In the genomic region with DNA sequence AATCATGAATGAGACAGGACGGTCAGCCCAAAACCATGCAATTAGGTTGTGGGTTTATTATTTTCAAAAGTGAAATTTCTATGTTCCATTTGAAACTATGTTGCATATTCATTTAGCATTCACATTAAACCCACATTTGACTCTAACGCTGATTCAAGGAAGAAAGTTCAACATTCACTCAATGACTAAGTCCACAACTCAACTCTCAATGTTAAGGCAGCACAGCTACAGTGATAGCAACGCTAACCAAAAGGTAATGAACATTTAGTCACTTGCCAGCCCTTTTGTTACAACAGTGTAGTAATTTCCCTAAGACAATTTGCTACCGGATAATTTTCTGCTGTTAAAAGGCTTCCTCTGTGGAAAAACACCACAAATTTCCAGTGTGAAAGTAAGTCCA, we compare ENCODE assay signal across 25 cellular contexts. TPM values are rescaled to one million over a fixed set of nuclear protein-coding genes. Genes with fewer than 3 reads are reported as not detected.
DNase-seq lines count a peak whose midpoint lies in the region; ATAC-seq, FAIRE-seq and TF ChIP-seq lines count a peak whose summit lies in the region.
"Had no signal": no experiment of that assay in that cellular context is flagged by ENCODE, and none has a peak within 500 bp of the region (broad histone marks: within the 10 kb centered on the region; RNA-seq: fewer than 3 reads in every experiment).

No MANE protein-coding gene starts in this region.

- H2BK120ac ChIP-seq in IMR-90 (ENCODE audit: low read depth, low read length): no peak overlapping the region

- no peaks in the 10 kb centered on the region for H3K9me1 ChIP-seq in IMR-90 (ENCODE audit: insufficient read depth, low read length)

- FAIRE-seq in astrocyte (lab: Jason Lieb, UNC): peak; percentile 20
- FAIRE-seq: A549 had no signal

- 100% methylated on average over 1 of the region's 4 CpGs; no CpG with 5 or more reads in 1 of the 2 experiments for WGBS in IMR-90 (ENCODE audit: extremely low coverage in 2 of 2, insufficient read length in 1 of 2), 2 experiments
- 92% methylated on average over 4 of the region's 4 CpGs for whole genome bisulfite sequencing in right cardiac atrium

- H3K56ac ChIP-seq in IMR-90 (ENCODE audit: extremely low read depth, insufficient read depth, low read length): no peak overlapping the region

- H2BK15ac ChIP-seq in IMR-90 (ENCODE audit: low read depth, low read length): no peak overlapping the region

- no peak for DNase-seq in activated T-cell treated with anti-CD3 and anti-CD28 coated beads, Interleukin-2, amount 50 U/mL, for 24 hours
- DNase-seq in activated T-cell treated with anti-CD3 and anti-CD28 coated beads, Interleukin-2, amount 50 U/mL, for 1 hour: no peak
- no peak for DNase-seq in A673 (ENCODE audit: low spot score)
- DNase-seq in IMR-90: no peak
- no peak for DNase-seq in astrocyte (ENCODE audit: low read depth)
- no peak for DNase-seq in NCI-H774 (lab: John Stamatoyannopoulos, UW)
- no peak for DNase-seq in right cardiac atrium
- no peak for DNase-seq in LoVo (ENCODE audit: low spot score)
- DNase-seq: C1 segment of cervical spinal cord; CD4-positive, alpha-beta memory T cell; COR-L47; DMS53; GM23248; H7; NCI-H1092; NCI-H1417 treated with DMSO at 0.1 percent for 48 hours; NCI-H1694 treated with DMSO at 0.1 percent for 48 hours; NCI-H2081; NCI-H226; NCI-H510A; NCI-H748 treated with DMSO at 0.1 percent for 48 hours; SJCRH30 had no signal

- H3K36me3 ChIP-seq in A673 (ENCODE audit: insufficient read depth, low read length, poor library complexity, severe bottlenecking) (peaks cover 53% of the 10 kb centered on the region), IMR-90 (ENCODE audit: control insufficient read depth, insufficient read depth, low read length) (peaks cover 12% of the 10 kb centered on the region), astrocyte (ENCODE audit: insufficient read depth, low read length) (peaks cover 16% of the 10 kb centered on the region)

- ATAC-seq in IMR-90 (ENCODE audit: low read depth): no peak
- ATAC-seq in right cardiac atrium: no peak
- ATAC-seq: A549, SK-N-SH treated with all-trans-retinoic acid at 6 μM for 48 hours had no signal

- TF ChIP-seq CTCF in A673 (conservative IDR thresholded peaks at IDR 0.05; ENCODE audit: low read depth, low read length) (no peak), IMR-90 (conservative IDR thresholded peaks at IDR 0.05; ENCODE audit: low read depth, low read length) (no peak), astrocyte (IDR thresholded peaks at IDR 0.05; ENCODE audit: insufficient read depth, low read depth, low read length) (no peak)

- H3K27me3 ChIP-seq in A673 (replicated peaks; ENCODE audit: insufficient read depth, low read depth, low read length, poor library complexity): no peaks in the 10 kb centered on the region
- H3K27me3 ChIP-seq in IMR-90 (ENCODE audit: control insufficient read depth, insufficient read depth, low read length): no peaks in the 10 kb centered on the region
- H3K27me3 ChIP-seq in astrocyte (ENCODE audit: insufficient read depth, low read length): no peaks in the 10 kb centered on the region
- no peaks in the 10 kb centered on the region for H3K27me3 ChIP-seq in right cardiac atrium (ENCODE audit: control insufficient read depth, insufficient read depth)
- H3K27me3 ChIP-seq: SJCRH30 had no signal

- H3K36me3 Mint-ChIP-seq in activated T-cell treated with anti-CD3 and anti-CD28 coated beads, Interleukin-2, amount 50 U/mL, for 24 hours (ENCODE audit: low read depth): peaks cover 77% of the 10 kb centered on the region
- H3K36me3 Mint-ChIP-seq in astrocyte (ENCODE audit: low read depth, unreplicated experiment): peaks cover 7% of the 10 kb centered on the region

- H4K91ac ChIP-seq in IMR-90 (ENCODE audit: insufficient read depth, low read depth, low read length): no peak overlapping the region

- H3K4ac ChIP-seq in IMR-90 (ENCODE audit: low read depth, low read length): no peak overlapping the region

- no peak overlapping the region for H4K8ac ChIP-seq in IMR-90 (ENCODE audit: low read depth in 2 of 2, low read length in 2 of 2)

- in situ Hi-C loops in IMR-90 (cut with MboI; ENCODE audit: low sequenced_read_pairs): loop anchor here (25.0 kb wide), 1 partner anchor 347 kb away; a partner anchor contains a TSS

- no peak overlapping the region for H4K5ac ChIP-seq in IMR-90 (ENCODE audit: low read depth, low read length)

- no peak overlapping the region for H3K14ac ChIP-seq in IMR-90 (replicated peaks; ENCODE audit: low read depth, low read length)

- no peak for TF ChIP-seq POLR2A in IMR-90 (IDR thresholded peaks at IDR 0.05; ENCODE audit: low read depth, low read length)

- no peaks in the 10 kb centered on the region for H3K4me1 ChIP-seq in A673 (ENCODE audit: insufficient read depth, low read length, poor library complexity, severe bottlenecking)
- H3K4me1 ChIP-seq in IMR-90 (ENCODE audit: control insufficient read depth, insufficient read depth, low read length): no peaks in the 10 kb centered on the region
- no peaks in the 10 kb centered on the region for H3K4me1 ChIP-seq in astrocyte (ENCODE audit: insufficient read depth, low read length)
- H3K4me1 ChIP-seq in right cardiac atrium (ENCODE audit: control insufficient read depth, insufficient read depth, low read length): no peaks in the 10 kb centered on the region
- H3K4me1 ChIP-seq: A549, SJCRH30 had no signal

- peak overlapping the region; percentile 31 for H3K4me3 Mint-ChIP-seq in activated T-cell treated with anti-CD3 and anti-CD28 coated beads, Interleukin-2, amount 50 U/mL, for 24 hours
- H3K4me3 Mint-ChIP-seq in astrocyte (ENCODE audit: unreplicated experiment): no peak overlapping the region
- H3K4me3 Mint-ChIP-seq: CD4-positive, alpha-beta memory T cell had no signal

- POLR2A ChIA-PET in A673 (lab: Charles Lee; ENCODE audit: low non-redundant PET): no interaction called here
- POLR2A ChIA-PET in IMR-90 (lab: Charles Lee; ENCODE audit: unreplicated experiment): no interaction called here

- no peaks in the 10 kb centered on the region for H3K79me1 ChIP-seq in IMR-90 (ENCODE audit: low read depth in 1 of 2, low read length in 2 of 2)

- peak overlapping the region; percentile 77 for H3K27ac Mint-ChIP-seq in activated T-cell treated with anti-CD3 and anti-CD28 coated beads, Interleukin-2, amount 50 U/mL, for 24 hours
- H3K27ac Mint-ChIP-seq in astrocyte (ENCODE audit: unreplicated experiment): no peak overlapping the region

- no peak overlapping the region for H3K4me3 ChIP-seq in A673 (ENCODE audit: low read depth, low read length, poor library complexity, severe bottlenecking)
- H3K4me3 ChIP-seq in IMR-90 (ENCODE audit: insufficient read depth, low read depth, low read length): no peak overlapping the region
- H3K4me3 ChIP-seq in astrocyte (ENCODE audit: insufficient read depth, low read depth, low read length): no peak overlapping the region
- H3K4me3 ChIP-seq in right cardiac atrium (ENCODE audit: low read length): no peak overlapping the region
- H3K4me3 ChIP-seq: A549, GM23248, SJCRH30 had no signal

- no peak overlapping the region for H2BK20ac ChIP-seq in IMR-90 (ENCODE audit: low read depth, low read length)

- H3K4me2 ChIP-seq in IMR-90 (ENCODE audit: low read depth, low read length) (no peak overlapping the region), astrocyte (ENCODE audit: low read length) (no peak overlapping the region)
- H3K4me2 ChIP-seq: A549, KMS-11 had no signal

- H3K27ac ChIP-seq in A673 (ENCODE audit: low read depth, low read length, poor library complexity, severe bottlenecking): no peak overlapping the region
- no peak overlapping the region for H3K27ac ChIP-seq in IMR-90 (ENCODE audit: insufficient read depth, low read length)
- no peak overlapping the region for H3K27ac ChIP-seq in astrocyte (ENCODE audit: low read depth, low read length)
- H3K27ac ChIP-seq in right cardiac atrium (ENCODE audit: low read length): no peak overlapping the region
- H3K27ac ChIP-seq: A549, GM23248, KMS-11, SJCRH30 had no signal

- H3K9me3 ChIP-seq in A673 (ENCODE audit: low read depth, low read length, poor library complexity, severe bottlenecking): no peaks in the 10 kb centered on the region
- H3K9me3 ChIP-seq in IMR-90 (ENCODE audit: control insufficient read depth, insufficient read depth, low read length): no peaks in the 10 kb centered on the region
- no peaks in the 10 kb centered on the region for H3K9me3 ChIP-seq in astrocyte (ENCODE audit: insufficient read depth, low read depth, low read length)
- no peaks in the 10 kb centered on the region for H3K9me3 ChIP-seq in right cardiac atrium (ENCODE audit: control insufficient read depth, low read length)
- H3K9me3 ChIP-seq: A549, SJCRH30 had no signal

- H3K9ac ChIP-seq in IMR-90 (ENCODE audit: low read depth, low read length): no peak overlapping the region
- no peak overlapping the region for H3K9ac ChIP-seq in astrocyte (ENCODE audit: low read length)
- H3K9ac ChIP-seq: GM23248, KMS-11 had no signal

- no peak overlapping the region for H2BK5ac ChIP-seq in IMR-90 (ENCODE audit: low read depth, low read length, poor library complexity, severe bottlenecking)

- no peaks in the 10 kb centered on the region for H3K79me2 ChIP-seq in astrocyte (ENCODE audit: insufficient read depth, low read length)

- peaks cover 6% of the 10 kb centered on the region for H3K9me3 Mint-ChIP-seq in activated T-cell treated with anti-CD3 and anti-CD28 coated beads, Interleukin-2, amount 50 U/mL, for 24 hours
- H3K9me3 Mint-ChIP-seq in astrocyte (ENCODE audit: unreplicated experiment): no peaks in the 10 kb centered on the region
- H3K9me3 Mint-ChIP-seq: CD4-positive, alpha-beta memory T cell had no signal

- no peak overlapping the region for H2AFZ ChIP-seq in IMR-90 (replicated peaks; ENCODE audit: low read length, poor library complexity)
- H2AFZ ChIP-seq in astrocyte (ENCODE audit: low read depth, low read length): no peak overlapping the region
- H2AFZ ChIP-seq: GM23248 had no signal

- CTCF ChIA-PET in A673 (lab: Charles Lee) (no interaction called here), IMR-90 (lab: Yijun Ruan, JAX) (no interaction called here)

- no peak overlapping the region for H3K18ac ChIP-seq in IMR-90 (ENCODE audit: low read depth, low read length)

- no peak overlapping the region for H3K23ac ChIP-seq in IMR-90 (ENCODE audit: low read depth, low read length)

- peaks cover 72% of the 10 kb centered on the region for H3K4me1 Mint-ChIP-seq in activated T-cell treated with anti-CD3 and anti-CD28 coated beads, Interleukin-2, amount 50 U/mL, for 24 hours (ENCODE audit: low read depth)
- no peaks in the 10 kb centered on the region for H3K4me1 Mint-ChIP-seq in astrocyte (ENCODE audit: low read depth, unreplicated experiment)

- no peak overlapping the region for H2AK9ac ChIP-seq in IMR-90 (replicated peaks; ENCODE audit: low read depth, low read length, poor library complexity)

- H3K27me3 Mint-ChIP-seq in activated T-cell treated with anti-CD3 and anti-CD28 coated beads, Interleukin-2, amount 50 U/mL, for 24 hours: no peaks in the 10 kb centered on the region
- H3K27me3 Mint-ChIP-seq in astrocyte (ENCODE audit: low read depth, unreplicated experiment): no peaks in the 10 kb centered on the region
- H3K27me3 Mint-ChIP-seq: CD4-positive, alpha-beta memory T cell had no signal

- dilution Hi-C loops in IMR-90 (cut with HindIII; ENCODE audit: low sequenced_read_pairs, unreplicated experiment): no loop called here

- H4K20me1 ChIP-seq in IMR-90 (ENCODE audit: insufficient read depth, low read length) (no peaks in the 10 kb centered on the region), astrocyte (ENCODE audit: insufficient read depth, low read length) (no peaks in the 10 kb centered on the region)

- H2AK5ac ChIP-seq in IMR-90 (ENCODE audit: low read depth, low read length): no peak overlapping the region

- no peak for TF ChIP-seq RAD21 in IMR-90 (IDR thresholded peaks at IDR 0.05; ENCODE audit: low read length)

- BruUV-seq in A673 (replicated peaks; lab: Mats Ljungman, UMichigan) (TSS peak; percentile 21), IMR-90 (replicated peaks; lab: Mats Ljungman, UMichigan) (TSS peak; percentile 89)

- intact Hi-C loops in A673 (cut with micrococcal nuclease; ENCODE audit: unreplicated experiment): loop anchor here (5.0 kb wide), 1 partner anchor 33 kb away; no protein-coding TSS in a partner anchor
- intact Hi-C loops in IMR-90 (cut with micrococcal nuclease): no loop called here
- intact Hi-C loops in right cardiac atrium (cut with DNase I): loop anchor here in 1 of 4 donors (5.0 kb wide), 1 partner anchor 33 kb away; no protein-coding TSS in a partner anchor

RNA-seq across cellular contexts. Expression of a gene that starts 6.4 kb away (rescaled TPM):
- total RNA-seq in A673 (2021) (16.9 and 17.1 TPM in 2 replicates), IMR-90 (2012; rRNA removed) (3.6 and 8.3 TPM in 2 replicates), astrocyte (11.9 and 12.9 TPM in 2 replicates), right cardiac atrium (10 to 100 TPM; 13.4 to 16.9 (median 16.0) TPM)
- polyA plus RNA-seq in IMR-90 (2012; rRNA removed) (4.6 and 5.5 TPM in 2 replicates), right cardiac atrium (5.8 TPM)
- 1.5 TPM in 2 replicates for polyA plus RNA-seq in IMR-90 (2012; cell fraction: cytosol; rRNA removed)
- 4.9 and 12.4 TPM in 2 replicates for polyA plus RNA-seq in IMR-90 (2012; cell fraction: nucleus; rRNA removed; ENCODE audit: low replicate concordance)

RNA-seq across cellular contexts. Expression of a gene that starts 37.3 kb away (rescaled TPM):
- total RNA-seq in A673 (2021) (71.0 and 74.9 TPM in 2 replicates), IMR-90 (2012; rRNA removed) (14.2 and 24.7 TPM in 2 replicates), astrocyte (20.5 and 25.8 TPM in 2 replicates), right cardiac atrium (10 to 100 TPM; 12.2 to 19.7 (median 16.1) TPM)
- polyA plus RNA-seq in IMR-90 (2012; rRNA removed) (10.5 and 13.5 TPM in 2 replicates), right cardiac atrium (9.3 TPM)
- 0.62 and 0.92 TPM in 2 replicates for polyA plus RNA-seq in IMR-90 (2012; cell fraction: cytosol; rRNA removed)
- 13.7 and 66.6 TPM in 2 replicates for polyA plus RNA-seq in IMR-90 (2012; cell fraction: nucleus; rRNA removed; ENCODE audit: low replicate concordance)
